13 cellular contexts compared by ENCODE assay signal in genomic region chr1:43776043-43776761, GRCh38.
DNase-seq lines count a peak whose midpoint lies in the region; ATAC-seq and TF ChIP-seq lines count a peak whose summit lies in the region.
"Had no signal": no experiment of that assay in that cellular context is flagged by ENCODE, and none has a peak within 500 bp of the region (broad histone marks: within the 10 kb centered on the region; RNA-seq: fewer than 3 reads in every experiment).

No MANE protein-coding gene starts in this region.

- H3K4me2 ChIP-seq in IMR-90 (ENCODE audit: low read depth, low read length): no peak overlapping the region

- peak overlapping the region; percentile 90 for H2BK20ac ChIP-seq in IMR-90 (ENCODE audit: low read depth, low read length)

- H3K9ac ChIP-seq in IMR-90 (ENCODE audit: low read depth, low read length): no peak overlapping the region

- H3K79me1 ChIP-seq in IMR-90 (ENCODE audit: low read depth in 1 of 2, low read length in 2 of 2): peaks cover 13 to 53% of the 10 kb centered on the region in 2 experiments

- no peak overlapping the region for H3K4me3 ChIP-seq in CD8-positive, alpha-beta memory T cell (ENCODE audit: low read length)
- H3K4me3 ChIP-seq in IMR-90 (ENCODE audit: insufficient read depth, low read depth, low read length): no peak overlapping the region
- H3K4me3 ChIP-seq in CD4-positive, alpha-beta memory T cell (ENCODE audit: low read length in 2 of 2): no peak overlapping the region

- H4K91ac ChIP-seq in IMR-90 (ENCODE audit: insufficient read depth, low read depth, low read length): 0 out of 2 replicates have a peak overlapping the region, but pooled peaks have one; percentile 29

- H3K56ac ChIP-seq in IMR-90 (ENCODE audit: extremely low read depth, insufficient read depth, low read length): no peak overlapping the region

- DNase-seq in CD8-positive, alpha-beta memory T cell: no peak
- DNase-seq in IMR-90 (peak; percentile 89), amniotic epithelial cell (ENCODE audit: low read depth) (peak; percentile 33), iris pigment epithelial cell (ENCODE audit: low read depth) (peak; percentile 90), NCI-H82 treated with DMSO at 0.1 percent for 48 hours (lab: John Stamatoyannopoulos, UW; ENCODE audit: unreplicated experiment) (no peak)
- DNase-seq in CD4-positive, alpha-beta memory T cell: no peak
- DNase-seq in stimulated activated naive CD8-positive, alpha-beta T cell treated with anti-CD3 and anti-CD28 coated beads, Interleukin-15, amount 100 ng/mL, for 72 hours: no peak
- DNase-seq: Caco-2; effector memory CD4-positive, alpha-beta T cell; NCI-H1436; T-helper 17 cell had no signal

- peak overlapping the region; percentile 13 for H3K27ac ChIP-seq in CD8-positive, alpha-beta memory T cell (ENCODE audit: low read depth, low read length)
- H3K27ac ChIP-seq in IMR-90 (ENCODE audit: insufficient read depth, low read length): peak overlapping the region; percentile 60; the same call in 1 of the 2 replicates
- H3K27ac ChIP-seq in CD4-positive, alpha-beta memory T cell (ENCODE audit: low read depth, low read length): no peak overlapping the region

- peak overlapping the region; percentile 80 for H3K4ac ChIP-seq in IMR-90 (ENCODE audit: low read depth, low read length)

- no peak overlapping the region for H4K8ac ChIP-seq in IMR-90 (ENCODE audit: low read depth in 2 of 2, low read length in 2 of 2)

- no peak overlapping the region for H2AFZ ChIP-seq in IMR-90 (replicated peaks; ENCODE audit: low read length, poor library complexity)

- H3K9me3 ChIP-seq in CD8-positive, alpha-beta memory T cell (ENCODE audit: low read length): peaks cover 5% of the 10 kb centered on the region
- no peaks in the 10 kb centered on the region for H3K9me3 ChIP-seq in IMR-90 (ENCODE audit: control insufficient read depth, insufficient read depth, low read length)
- no peaks in the 10 kb centered on the region for H3K9me3 ChIP-seq in CD4-positive, alpha-beta memory T cell (ENCODE audit: control insufficient read depth in 1 of 2, low read length in 2 of 2)
- H3K9me3 ChIP-seq: Caco-2 had no signal

- peaks cover 4 to 31% (median 17%) of the 10 kb centered on the region in 5 donors for H3K9me3 Mint-ChIP-seq in CD8-positive, alpha-beta memory T cell
- H3K9me3 Mint-ChIP-seq in CD4-positive, alpha-beta memory T cell: peaks cover 3 to 35% (median 21%) of the 10 kb centered on the region in 8 donors
- H3K9me3 Mint-ChIP-seq in stimulated activated naive CD8-positive, alpha-beta T cell treated with anti-CD3 and anti-CD28 coated beads, Interleukin-15, amount 100 ng/mL, for 72 hours: peaks cover 17 to 19% of the 10 kb centered on the region in 2 donors

- H3K14ac ChIP-seq in IMR-90 (replicated peaks; ENCODE audit: low read depth, low read length): peak overlapping the region; percentile 63; the same call in 1 of the 2 replicates

- H4K20me1 ChIP-seq in IMR-90 (ENCODE audit: insufficient read depth, low read length): no peaks in the 10 kb centered on the region

- peaks cover 4% of the 10 kb centered on the region for H3K4me1 ChIP-seq in CD8-positive, alpha-beta memory T cell (ENCODE audit: insufficient read depth, low read length)
- H3K4me1 ChIP-seq in IMR-90 (ENCODE audit: control insufficient read depth, insufficient read depth, low read length): peaks cover 3% of the 10 kb centered on the region; the same call in 1 of the 2 replicates
- H3K4me1 ChIP-seq in CD4-positive, alpha-beta memory T cell (ENCODE audit: insufficient read depth, low read length): no peaks in the 10 kb centered on the region
- H3K4me1 ChIP-seq: Caco-2 had no signal

- H2BK15ac ChIP-seq in IMR-90 (ENCODE audit: low read depth, low read length): no peak overlapping the region; the same call in 2 of the 3 replicates

- no peak overlapping the region for H3K18ac ChIP-seq in IMR-90 (ENCODE audit: low read depth, low read length)

- peak; percentile 88 for ATAC-seq in IMR-90 (ENCODE audit: low read depth)
- ATAC-seq in stimulated activated naive CD8-positive, alpha-beta T cell treated with anti-CD3 and anti-CD28 coated beads, Interleukin-15, amount 100 ng/mL, for 72 hours: no peak
- no peak for ATAC-seq in HG03196 (IDR thresholded peaks at IDR 0.05; ENCODE audit: unreplicated experiment)
- ATAC-seq: T-helper 17 cell had no signal

- H2BK5ac ChIP-seq in IMR-90 (ENCODE audit: low read depth, low read length, poor library complexity, severe bottlenecking): peak overlapping the region; percentile 72

- no peak for TF ChIP-seq CTCF in IMR-90 (conservative IDR thresholded peaks at IDR 0.05; ENCODE audit: low read depth, low read length)

- H3K4me3 Mint-ChIP-seq in CD8-positive, alpha-beta memory T cell: no peak overlapping the region
- H3K4me3 Mint-ChIP-seq in CD4-positive, alpha-beta memory T cell: no peak overlapping the region
- no peak overlapping the region for H3K4me3 Mint-ChIP-seq in stimulated activated naive CD8-positive, alpha-beta T cell treated with anti-CD3 and anti-CD28 coated beads, Interleukin-15, amount 100 ng/mL, for 72 hours
- H3K4me3 Mint-ChIP-seq: activated naive CD8-positive, alpha-beta T cell; T-helper 17 cell had no signal

- no peak for TF ChIP-seq POLR2A in IMR-90 (IDR thresholded peaks at IDR 0.05; ENCODE audit: low read depth, low read length)

- H3K27ac Mint-ChIP-seq in CD8-positive, alpha-beta memory T cell: no peak overlapping the region
- no peak overlapping the region for H3K27ac Mint-ChIP-seq in CD4-positive, alpha-beta memory T cell
- no peak overlapping the region for H3K27ac Mint-ChIP-seq in stimulated activated naive CD8-positive, alpha-beta T cell treated with anti-CD3 and anti-CD28 coated beads, Interleukin-15, amount 100 ng/mL, for 72 hours
- H3K27ac Mint-ChIP-seq: activated naive CD8-positive, alpha-beta T cell; T-helper 17 cell had no signal

- H2BK120ac ChIP-seq in IMR-90 (ENCODE audit: low read depth, low read length): peak overlapping the region; percentile 86

- no peaks in the 10 kb centered on the region for H3K27me3 ChIP-seq in CD8-positive, alpha-beta memory T cell (ENCODE audit: insufficient read depth, low read length, poor library complexity, severe bottlenecking)
- no peaks in the 10 kb centered on the region for H3K27me3 ChIP-seq in IMR-90 (ENCODE audit: control insufficient read depth, insufficient read depth, low read length)
- no peaks in the 10 kb centered on the region for H3K27me3 ChIP-seq in CD4-positive, alpha-beta memory T cell (ENCODE audit: insufficient read depth, low read length)

- in situ Hi-C loops in IMR-90 (cut with MboI; ENCODE audit: low sequenced_read_pairs): no loop called here

- H3K9me1 ChIP-seq in IMR-90 (ENCODE audit: insufficient read depth, low read length): peaks cover 12% of the 10 kb centered on the region

- WGBS in IMR-90 (ENCODE audit: extremely low coverage in 2 of 2, insufficient read length in 1 of 2), 2 experiments: 100% methylated on average over 1 of the region's 4 CpGs; no CpG with 5 or more reads in 1 of the 2 experiments

- no peaks in the 10 kb centered on the region for H3K36me3 ChIP-seq in CD8-positive, alpha-beta memory T cell (ENCODE audit: insufficient read depth, low read length)
- H3K36me3 ChIP-seq in IMR-90 (ENCODE audit: control insufficient read depth, insufficient read depth, low read length): no peaks in the 10 kb centered on the region
- no peaks in the 10 kb centered on the region for H3K36me3 ChIP-seq in CD4-positive, alpha-beta memory T cell (ENCODE audit: insufficient read depth, low read length)

- CTCF ChIA-PET in CD8-positive, alpha-beta memory T cell (lab: Charles Lee): interaction anchor here (0.6 kb wide), 1 partner anchor 36 kb away, joined by 3 read pairs; no protein-coding TSS in a partner anchor
- CTCF ChIA-PET in IMR-90 (lab: Yijun Ruan, JAX): interaction anchor here (1.1 kb wide), 1 partner anchor 159 kb away, joined by 3 read pairs; no protein-coding TSS in a partner anchor
- CTCF ChIA-PET in CD4-positive, alpha-beta memory T cell (lab: Charles Lee; ENCODE audit: partially characterized antibody): no interaction called here

- no peak overlapping the region for H3K23ac ChIP-seq in IMR-90 (ENCODE audit: low read depth, low read length)

- peaks cover 0 to 11% (median 6%) of the 10 kb centered on the region in 3 donors for H3K4me1 Mint-ChIP-seq in CD8-positive, alpha-beta memory T cell
- H3K4me1 Mint-ChIP-seq in CD4-positive, alpha-beta memory T cell: peaks cover 0 to 9% (median 0%) of the 10 kb centered on the region in 4 donors
- peaks cover 6% of the 10 kb centered on the region for H3K4me1 Mint-ChIP-seq in stimulated activated naive CD8-positive, alpha-beta T cell treated with anti-CD3 and anti-CD28 coated beads, Interleukin-15, amount 100 ng/mL, for 72 hours

- intact Hi-C loops in IMR-90 (cut with micrococcal nuclease): no loop called here
- intact Hi-C loops in CD4-positive, alpha-beta memory T cell (cut with micrococcal nuclease): no loop called here

- H4K5ac ChIP-seq in IMR-90 (ENCODE audit: low read depth, low read length): no peak overlapping the region

- H3K36me3 Mint-ChIP-seq in CD8-positive, alpha-beta memory T cell: peaks cover 37 to 63% (median 47%) of the 10 kb centered on the region in 3 donors
- H3K36me3 Mint-ChIP-seq in CD4-positive, alpha-beta memory T cell: peaks cover 59 to 75% of the 10 kb centered on the region in 2 donors

- no peak overlapping the region for H2AK9ac ChIP-seq in IMR-90 (replicated peaks; ENCODE audit: low read depth, low read length, poor library complexity)

- dilution Hi-C loops in IMR-90 (cut with HindIII; ENCODE audit: low sequenced_read_pairs, unreplicated experiment): no loop called here

- no TSS peak for BruUV-seq in IMR-90 (replicated peaks; lab: Mats Ljungman, UMichigan)

- POLR2A ChIA-PET in CD8-positive, alpha-beta memory T cell (lab: Charles Lee): no interaction called here
- POLR2A ChIA-PET in IMR-90 (lab: Charles Lee; ENCODE audit: unreplicated experiment): no interaction called here
- POLR2A ChIA-PET in CD4-positive, alpha-beta memory T cell (lab: Charles Lee; ENCODE audit: partially characterized antibody): no interaction called here

- TF ChIP-seq RAD21 in IMR-90 (IDR thresholded peaks at IDR 0.05; ENCODE audit: low read length): 0 out of 2 replicates have a peak, but pooled peaks have one; percentile 6

- no peaks in the 10 kb centered on the region for H3K27me3 Mint-ChIP-seq in CD8-positive, alpha-beta memory T cell
- no peaks in the 10 kb centered on the region for H3K27me3 Mint-ChIP-seq in CD4-positive, alpha-beta memory T cell
- H3K27me3 Mint-ChIP-seq in stimulated activated naive CD8-positive, alpha-beta T cell treated with anti-CD3 and anti-CD28 coated beads, Interleukin-15, amount 100 ng/mL, for 72 hours: no peaks in the 10 kb centered on the region
- H3K27me3 Mint-ChIP-seq: activated naive CD8-positive, alpha-beta T cell; T-helper 17 cell had no signal

- H2AK5ac ChIP-seq in IMR-90 (ENCODE audit: low read depth, low read length): peak overlapping the region; percentile 97

TF ChIP-seq in IMR-90, 13 proteins besides CTCF, POLR2A, EP300 and RAD21 (continues in another document):
- TF ChIP-seq NFE2L2 (IDR thresholded peaks at IDR 0.05; ENCODE audit: low read depth, low read length): peak; percentile 96
- TF ChIP-seq SMC3 (IDR thresholded peaks at IDR 0.05; ENCODE audit: low read depth, low read length): no peak
- TF ChIP-seq CHD1 (IDR thresholded peaks at IDR 0.05; ENCODE audit: low read depth, low read length): no peak
- peak; percentile 49; the same call in 1 of the 2 replicates for TF ChIP-seq FOS (IDR thresholded peaks at IDR 0.05; ENCODE audit: low read depth, low read length)
- TF ChIP-seq MAFK (IDR thresholded peaks at IDR 0.05; ENCODE audit: low read depth, low read length): peak; percentile 81

Comparison
In these comparisons a context has a peak if more than half of its experiments do, and no peak if none do; other contexts are left out.
1. DNase-seq: peak in IMR-90 (single experiment), amniotic epithelial cell (single experiment) and iris pigment epithelial cell (single experiment); none in CD8-positive, alpha-beta memory T cell (0 of 5), NCI-H82 treated with DMSO at 0.1 percent for 48 hours (single experiment), CD4-positive, alpha-beta memory T cell (0 of 5) and stimulated activated naive CD8-positive, alpha-beta T cell treated with anti-CD3 and anti-CD28 coated beads, Interleukin-15, amount 100 ng/mL, for 72 hours (0 of 2).